In the genomic region with DNA sequence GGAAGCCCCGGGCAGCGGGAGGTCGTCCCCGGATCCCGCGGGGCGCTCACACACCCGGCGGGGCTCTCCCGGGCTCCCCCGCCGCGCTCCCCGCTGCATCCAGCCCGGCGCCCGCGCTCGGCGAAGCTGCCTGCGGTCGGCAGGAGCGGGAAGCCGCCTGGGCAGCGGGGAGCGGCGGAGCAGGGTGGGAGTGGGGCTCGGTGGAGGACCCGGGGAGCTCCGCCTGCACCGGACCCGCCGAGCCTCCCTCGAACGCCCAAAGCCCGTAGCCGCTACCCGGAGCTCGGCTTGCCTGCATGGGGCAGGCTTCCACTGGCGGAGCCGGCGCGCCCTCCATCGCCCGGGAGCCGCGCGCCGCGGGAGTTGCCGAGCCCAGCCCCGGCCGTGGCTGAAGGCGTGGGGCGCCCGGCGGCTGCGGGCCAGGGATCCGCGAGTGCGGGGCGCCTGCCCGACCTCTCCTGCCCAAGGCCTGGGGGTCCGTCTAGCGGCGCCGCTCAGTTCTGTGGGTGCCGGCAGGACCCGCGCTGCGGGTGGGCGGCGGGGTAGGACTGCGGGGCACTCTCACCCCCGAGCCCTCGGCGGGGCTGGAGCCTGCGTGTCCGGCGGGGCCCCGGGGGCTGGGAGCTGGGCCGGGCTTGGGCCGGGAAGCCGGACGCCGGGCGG, we compare ENCODE assay signal across 8 cellular contexts. TPM values are rescaled to one million over a fixed set of nuclear protein-coding genes. Genes with fewer than 3 reads are reported as not detected.
DNase-seq lines count a peak whose midpoint lies in the region; TF ChIP-seq lines count a peak whose summit lies in the region.

No MANE protein-coding gene starts in this region.

- H3K4me1 ChIP-seq in BLaER1: peaks cover 38% of the 10 kb centered on the region
- peaks cover 9% of the 10 kb centered on the region for H3K4me1 ChIP-seq in fibroblast of lung (ENCODE audit: control insufficient read depth, extremely low read depth, insufficient read depth, low read length)
- H3K4me1 ChIP-seq in neuron (ENCODE audit: insufficient read depth, low read length): peaks cover 12% of the 10 kb centered on the region
- no peaks in the 10 kb centered on the region for H3K4me1 ChIP-seq in MM.1S (ENCODE audit: low read length)

- H3K9ac ChIP-seq in BLaER1 (peak overlapping the region; percentile 70), fibroblast of lung (ENCODE audit: insufficient read depth, low read length) (peak overlapping the region; percentile 71), MM.1S (ENCODE audit: low read length) (no peak overlapping the region)

- H3K79me2 ChIP-seq in fibroblast of lung (ENCODE audit: control insufficient read depth, insufficient read depth, low read length): peaks cover 6% of the 10 kb centered on the region
- H3K79me2 ChIP-seq in MM.1S (ENCODE audit: low read length): no peaks in the 10 kb centered on the region

- H2AFZ ChIP-seq in fibroblast of lung (ENCODE audit: low read length) (peak overlapping the region; percentile 29), neuron (ENCODE audit: low read depth, low read length) (peak overlapping the region; percentile 37), MM.1S (ENCODE audit: low read length) (no peak overlapping the region)

- H3K27ac ChIP-seq in BLaER1 (peak overlapping the region; percentile 65), fibroblast of lung (ENCODE audit: insufficient read depth, low read length) (peak overlapping the region; percentile 44), MM.1S (ENCODE audit: low read length) (no peak overlapping the region)

- no peaks in the 10 kb centered on the region for H3K9me3 ChIP-seq in BLaER1
- no peaks in the 10 kb centered on the region for H3K9me3 ChIP-seq in fibroblast of lung (ENCODE audit: control insufficient read depth, insufficient read depth, low read depth, low read length)
- H3K9me3 ChIP-seq in neuron (ENCODE audit: low read length): no peaks in the 10 kb centered on the region
- H3K9me3 ChIP-seq in MM.1S (replicated peaks; ENCODE audit: insufficient read depth, low read length): no peaks in the 10 kb centered on the region

- H3K4me3 ChIP-seq in BLaER1 (peak overlapping the region; percentile 74), fibroblast of lung (replicated peaks in 1 of 4; ENCODE audit: control extremely low read depth in 1 of 4, insufficient read depth in 1 of 4, low read depth in 3 of 4, low read length in 4 of 4) (peak overlapping the region in 3 of 4 experiments; percentile 27 to 66 (median 64)), neuron (ENCODE audit: low read length) (peak overlapping the region; percentile 58), MM.1S (ENCODE audit: low read length) (no peak overlapping the region)

- H4K20me1 ChIP-seq in BLaER1 (peaks cover 13% of the 10 kb centered on the region), fibroblast of lung (ENCODE audit: control insufficient read depth, extremely low read depth, insufficient read depth, low read length) (no peaks in the 10 kb centered on the region), MM.1S (ENCODE audit: insufficient read depth, low read length) (no peaks in the 10 kb centered on the region)

- no peaks in the 10 kb centered on the region for H3F3A ChIP-seq in MM.1S (ENCODE audit: insufficient read depth, low read length)

- DNase-seq in M059J (ENCODE audit: low read depth): peak; percentile 42
- DNase-seq in fibroblast of lung (ENCODE audit: low read depth in 2 of 2): peak; percentile 33 to 45
- no peak for DNase-seq in germinal center (ENCODE audit: low spot score)
- no peak for DNase-seq in activated CD4-positive, alpha-beta T cell treated with anti-CD3 and anti-CD28 coated beads for 4 hours
- no peak for DNase-seq in kidney glomerular epithelial cell (lab: John Stamatoyannopoulos, UW)
- DNase-seq in MM.1S: no peak

- TF ChIP-seq CTCF in fibroblast of lung (conservative IDR thresholded peaks at IDR 0.05 in 1 of 2, IDR thresholded peaks at IDR 0.05 in 1 of 2; ENCODE audit: low read depth in 1 of 2, low read length in 2 of 2) (no peak), MM.1S (IDR thresholded peaks at IDR 0.05; ENCODE audit: low read length) (no peak)

- H3K9me2 ChIP-seq in MM.1S (replicated peaks; ENCODE audit: insufficient read depth, low read length): no peaks in the 10 kb centered on the region

- peak overlapping the region; percentile 87 for H3K4me2 ChIP-seq in BLaER1
- peak overlapping the region; percentile 45 for H3K4me2 ChIP-seq in fibroblast of lung (ENCODE audit: extremely low read depth, insufficient read depth, low read length)
- H3K4me2 ChIP-seq in MM.1S (ENCODE audit: low read depth, low read length): no peak overlapping the region

- no peaks in the 10 kb centered on the region for H3K36me3 ChIP-seq in BLaER1
- H3K36me3 ChIP-seq in fibroblast of lung (ENCODE audit: control insufficient read depth, insufficient read depth, low read length): peaks cover 3% of the 10 kb centered on the region
- H3K36me3 ChIP-seq in neuron (ENCODE audit: insufficient read depth, low read length): peaks cover 21% of the 10 kb centered on the region
- H3K36me3 ChIP-seq in MM.1S (replicated peaks; ENCODE audit: insufficient read depth, low read length): no peaks in the 10 kb centered on the region

- peaks cover 73% of the 10 kb centered on the region for H3K27me3 ChIP-seq in BLaER1
- H3K27me3 ChIP-seq in fibroblast of lung (ENCODE audit: control insufficient read depth, insufficient read depth, low read length): peaks cover 13% of the 10 kb centered on the region
- peaks cover 15% of the 10 kb centered on the region for H3K27me3 ChIP-seq in neuron (ENCODE audit: insufficient read depth, low read length)
- peaks cover 62% of the 10 kb centered on the region for H3K27me3 ChIP-seq in MM.1S (replicated peaks; ENCODE audit: insufficient read depth, low read length)

RNA-seq across cellular contexts. Expression of a gene that starts 0.7 kb away (rescaled TPM):
- total RNA-seq in M059J (2014; rRNA removed; shearing (Covaris generic)): 3.5 and 7.8 TPM in 2 replicates
- total RNA-seq in fibroblast of lung: 2.3 and 4.8 TPM in 2 replicates
- 6.8 and 8.7 TPM in 2 replicates for polyA plus RNA-seq in fibroblast of lung
- polyA plus RNA-seq in fibroblast of lung (2012): 13.6 and 14.6 TPM in 2 replicates
- 23.4 and 37.0 TPM in 2 replicates for polyA minus RNA-seq in fibroblast of lung (ENCODE audit: low replicate concordance)

Comparison
In these comparisons a context has a peak if more than half of its experiments do, and no peak if none do; other contexts are left out.
1. DNase-seq: peak in M059J (single experiment) and fibroblast of lung (2 of 2); none in germinal center (single experiment), activated CD4-positive, alpha-beta T cell treated with anti-CD3 and anti-CD28 coated beads for 4 hours (0 of 2), kidney glomerular epithelial cell (single experiment) and MM.1S (single experiment).